In genomic region chr15:75200765-75201608, GRCh38 we compare ENCODE assay signal across 9 cellular contexts. TPM values are rescaled to one million over a fixed set of nuclear protein-coding genes. Genes with fewer than 3 reads are reported as not detected.
A peak's percentile ranks its signal among the peaks of the same experiment; 100 is the strongest.
DNase-seq lines count a peak whose midpoint lies in the region; ATAC-seq and TF ChIP-seq lines count a peak whose summit lies in the region.
"Had no signal": no experiment of that assay in that cellular context is flagged by ENCODE, and none has a peak within 500 bp of the region (broad histone marks: within the 10 kb centered on the region; RNA-seq: fewer than 3 reads in every experiment).

No MANE protein-coding gene starts in this region.

- H3K27me3 ChIP-seq in endodermal cell (ENCODE audit: control insufficient read depth, insufficient read depth, low read length, poor library complexity, severe bottlenecking) (no peaks in the 10 kb centered on the region), transverse colon (no peaks in the 10 kb centered on the region)
- H3K27me3 ChIP-seq in naive thymus-derived CD4-positive, alpha-beta T cell (ENCODE audit: control insufficient read depth in 2 of 2, insufficient read depth in 2 of 2, low read length in 2 of 2), result no peaks in the 10 kb centered on the region

- H3K27ac ChIP-seq in KOPT-K1 (ENCODE audit: low read depth, low read length, poor library complexity, severe bottlenecking) (peak overlapping the region; percentile 89), endodermal cell (ENCODE audit: low read depth, low read length) (no peak overlapping the region), transverse colon (peak overlapping the region; percentile 96 to 97 (median 96))
- H3K27ac ChIP-seq in naive thymus-derived CD4-positive, alpha-beta T cell (ENCODE audit: low read depth, low read length), result peak overlapping the region; percentile 71

- H3K27ac Mint-ChIP-seq in activated CD4-positive, alpha-beta T cell treated with anti-CD3 and anti-CD28 coated beads, Interleukin-2, amount 10 ng/mL, durations not matched to agents 24 days and 14 days, result peak overlapping the region; percentile 86
- peak overlapping the region; percentile 90 for H3K27ac Mint-ChIP-seq in endodermal cell
- peak overlapping the region; percentile 54 to 91 (median 84) for H3K27ac Mint-ChIP-seq in naive thymus-derived CD4-positive, alpha-beta T cell

- H3K36me3 ChIP-seq in KOPT-K1 (ENCODE audit: insufficient read depth, low read length), result peaks cover 11% of the 10 kb centered on the region
- peaks cover 5% of the 10 kb centered on the region for H3K36me3 ChIP-seq in endodermal cell (ENCODE audit: control insufficient read depth, insufficient read depth, low read length)
- H3K36me3 ChIP-seq in naive thymus-derived CD4-positive, alpha-beta T cell (ENCODE audit: control insufficient read depth in 2 of 3, insufficient read depth in 3 of 3, low read length in 3 of 3), result peaks cover 0 to 6% (median 0%) of the 10 kb centered on the region in 3 experiments
- no peaks in the 10 kb centered on the region for H3K36me3 ChIP-seq in transverse colon

- H3K4me1 ChIP-seq in endodermal cell (ENCODE audit: control insufficient read depth, insufficient read depth, low read length) (peaks cover 24% of the 10 kb centered on the region), transverse colon (peaks cover 30 to 51% (median 37%) of the 10 kb centered on the region in 4 donors)
- H3K4me1 ChIP-seq in naive thymus-derived CD4-positive, alpha-beta T cell (ENCODE audit: control insufficient read depth in 2 of 2, insufficient read depth in 2 of 2, low read length in 2 of 2), result peaks cover 26 to 27% of the 10 kb centered on the region in 2 donors

- in situ Hi-C loops in transverse colon (cut with MboI; ENCODE audit: low pct_ligation_motif_present in 1 of 4, low pct_unique_long_range_greater_than_20kb in 1 of 4, low sequenced_read_pairs in 3 of 4), result loop anchor here in 3 of 4 donors (5.0 to 10.0 kb wide), 3 partner anchors 166 to 176 kb away; partner anchors contain the start of gene PPCDC (in 1 of the 3)

- CTCF ChIA-PET in naive thymus-derived CD4-positive, alpha-beta T cell (lab: Charles Lee), result interaction anchor here (0.6 to 2.1 kb wide), 7 partner anchors 138 to 830 kb away, joined by 3 to 9 read pairs (median 4); no protein-coding TSS in a partner anchor

- peak; percentile 38 for TF ChIP-seq POLR2A in transverse colon (IDR thresholded peaks at IDR 0.05)

- 23 to 30% methylated on average over 11 to 21 of the region's 21 CpGs for WGBS in endodermal cell (ENCODE audit: insufficient coverage in 1 of 2, insufficient read length in 1 of 2), 2 experiments
- 0 to 12% methylated on average over 1 to 21 of the region's 21 CpGs for WGBS in transverse colon (ENCODE audit: low coverage in 1 of 2), 2 donors

- no peaks in the 10 kb centered on the region for H3K9me3 ChIP-seq in KOPT-K1 (ENCODE audit: insufficient read depth, low read length, poor library complexity, severe bottlenecking)
- no peaks in the 10 kb centered on the region for H3K9me3 ChIP-seq in endodermal cell (ENCODE audit: control insufficient read depth, low read length)
- H3K9me3 ChIP-seq in naive thymus-derived CD4-positive, alpha-beta T cell (ENCODE audit: control insufficient read depth in 2 of 3, low read length in 3 of 3), result no peaks in the 10 kb centered on the region
- no peaks in the 10 kb centered on the region for H3K9me3 ChIP-seq in transverse colon

- peak; percentile 22 for DNase-seq in EH (ENCODE audit: low read depth)
- DNase-seq in activated CD4-positive, alpha-beta T cell treated with anti-CD3 and anti-CD28 coated beads, Interleukin-2, amount 10 ng/mL, durations not matched to agents 24 days and 14 days, result peak; percentile 79
- DNase-seq in endodermal cell, result peak; percentile 90
- DNase-seq in naive thymus-derived CD4-positive, alpha-beta T cell, result peak in 7 of 9 donors; percentile 24 to 55 (median 32)
- peak; percentile 86 for DNase-seq in transverse colon
- no peak for DNase-seq in SK-N-DZ (ENCODE audit: low spot score)

- ATAC-seq in naive thymus-derived CD4-positive, alpha-beta T cell, result no peak
- no peak for ATAC-seq in GM18867 (IDR thresholded peaks at IDR 0.05; ENCODE audit: unreplicated experiment)

- intact Hi-C loops in activated CD4-positive, alpha-beta T cell treated with anti-CD3 and anti-CD28 coated beads, Interleukin-2, amount 10 ng/mL, durations not matched to agents 24 days and 14 days (cut with micrococcal nuclease), result loop anchor here (2.0 to 5.0 kb wide), 6 partner anchors 70 to 659 kb away; partner anchors contain the start of genes ARID3B, RPP25 and SIN3A
- intact Hi-C loops in naive thymus-derived CD4-positive, alpha-beta T cell (cut with micrococcal nuclease), result loop anchor here (1.0 to 10.0 kb wide), 16 partner anchors 70 to 1564 kb away; partner anchors contain the start of genes ARID3B (in 2 of the 2), CLK3 (in 1 of the 2), CSK (in 1 of the 2) and FBXO22 (in 1 of the 2)
- intact Hi-C loops in transverse colon (cut with DNase I; ENCODE audit: low total_unique reads), result loop anchor here (1.0 kb wide), 1 partner anchor 21 kb away; no protein-coding TSS in a partner anchor

- H3K4me1 Mint-ChIP-seq in activated CD4-positive, alpha-beta T cell treated with anti-CD3 and anti-CD28 coated beads, Interleukin-2, amount 10 ng/mL, durations not matched to agents 24 days and 14 days, result peaks cover 59% of the 10 kb centered on the region
- peaks cover 33% of the 10 kb centered on the region for H3K4me1 Mint-ChIP-seq in endodermal cell
- H3K4me1 Mint-ChIP-seq in naive thymus-derived CD4-positive, alpha-beta T cell, result peaks cover 19 to 65% (median 39%) of the 10 kb centered on the region in 7 donors

- no peaks in the 10 kb centered on the region for H3K27me3 Mint-ChIP-seq in activated CD4-positive, alpha-beta T cell treated with anti-CD3 and anti-CD28 coated beads, Interleukin-2, amount 10 ng/mL, durations not matched to agents 24 days and 14 days
- no peaks in the 10 kb centered on the region for H3K27me3 Mint-ChIP-seq in endodermal cell (ENCODE audit: insufficient read depth)
- H3K27me3 Mint-ChIP-seq in naive thymus-derived CD4-positive, alpha-beta T cell, result no peaks in the 10 kb centered on the region

- H3K4me3 Mint-ChIP-seq in activated CD4-positive, alpha-beta T cell treated with anti-CD3 and anti-CD28 coated beads, Interleukin-2, amount 10 ng/mL, durations not matched to agents 24 days and 14 days, result peak overlapping the region; percentile 94
- H3K4me3 Mint-ChIP-seq in endodermal cell, result peak overlapping the region; percentile 76
- H3K4me3 Mint-ChIP-seq in naive thymus-derived CD4-positive, alpha-beta T cell, result peak overlapping the region; percentile 89 to 98 (median 94)

- no peak for TF ChIP-seq CTCF in endodermal cell (conservative IDR thresholded peaks at IDR 0.05)
- no peak for TF ChIP-seq CTCF in transverse colon (IDR thresholded peaks at IDR 0.05)

- no peaks in the 10 kb centered on the region for H3K9me3 Mint-ChIP-seq in activated CD4-positive, alpha-beta T cell treated with anti-CD3 and anti-CD28 coated beads, Interleukin-2, amount 10 ng/mL, durations not matched to agents 24 days and 14 days
- H3K9me3 Mint-ChIP-seq in endodermal cell, result no peaks in the 10 kb centered on the region
- no peaks in the 10 kb centered on the region for H3K9me3 Mint-ChIP-seq in naive thymus-derived CD4-positive, alpha-beta T cell

- no peak for TF ChIP-seq EP300 in transverse colon (IDR thresholded peaks at IDR 0.05; ENCODE audit: low read depth)

- H3K4me3 ChIP-seq in endodermal cell (ENCODE audit: low read length), result peak overlapping the region; percentile 89
- peak overlapping the region; percentile 84 for H3K4me3 ChIP-seq in naive thymus-derived CD4-positive, alpha-beta T cell (ENCODE audit: low read length)
- peak overlapping the region; percentile 79 to 89 (median 86) for H3K4me3 ChIP-seq in transverse colon

- POLR2A ChIA-PET in naive thymus-derived CD4-positive, alpha-beta T cell (lab: Charles Lee), result interaction anchor here (0.7 to 1.5 kb wide), 12 partner anchors 10 to 439 kb away, joined by 3 to 10 read pairs (median 4); partner anchors contain the start of genes IMP3 and PPCDC

- no peak overlapping the region for H3K9ac ChIP-seq in endodermal cell (ENCODE audit: extremely low read depth, low read length, poor library complexity, severe bottlenecking)

- H3K36me3 Mint-ChIP-seq in activated CD4-positive, alpha-beta T cell treated with anti-CD3 and anti-CD28 coated beads, Interleukin-2, amount 10 ng/mL, durations not matched to agents 24 days and 14 days (ENCODE audit: low read depth), result peaks cover 13% of the 10 kb centered on the region
- H3K36me3 Mint-ChIP-seq in endodermal cell (ENCODE audit: low read depth), result no peaks in the 10 kb centered on the region
- peaks cover 0 to 16% (median 0%) of the 10 kb centered on the region in 5 donors for H3K36me3 Mint-ChIP-seq in naive thymus-derived CD4-positive, alpha-beta T cell

RNA-seq across cellular contexts. Expression of gene C15orf39, which starts 0.7 kb away (rescaled TPM):
- 43.2 and 43.9 TPM in 2 replicates for total RNA-seq in activated CD4-positive, alpha-beta T cell treated with anti-CD3 and anti-CD28 coated beads, Interleukin-2, amount 10 ng/mL, durations not matched to agents 24 days and 14 days
- total RNA-seq in endodermal cell (10 to 100 TPM; 19.0 to 22.2 TPM), transverse colon (10 to 100 TPM; 20.9 to 27.9 (median 26.7) TPM)
- polyA plus RNA-seq in endodermal cell (2013, experiment 1 of 2), result 11.3 TPM
- polyA plus RNA-seq in endodermal cell (2013, experiment 2 of 2), result 10.0 TPM
- total RNA-seq in naive thymus-derived CD4-positive, alpha-beta T cell, result 100 to 1,000 TPM in 1 of 5 experiments, 10 to 100 TPM in 4; 30.9 to 124 (median 50.5) TPM
- polyA plus RNA-seq in naive thymus-derived CD4-positive, alpha-beta T cell, result 1 to 10 TPM; 2.1 to 6.1 TPM
- polyA plus RNA-seq in SK-N-DZ (2014; cell fraction: cytosol; rRNA removed), result 9.6 and 10.9 TPM in 2 replicates
- polyA plus RNA-seq in SK-N-DZ (2014; cell fraction: nucleus; rRNA removed), result 3.4 and 6.2 TPM in 2 replicates

RNA-seq across cellular contexts. Expression of gene GOLGA6C, which starts 57.1 kb away (rescaled TPM):
- not detected in 2 replicates for total RNA-seq in activated CD4-positive, alpha-beta T cell treated with anti-CD3 and anti-CD28 coated beads, Interleukin-2, amount 10 ng/mL, durations not matched to agents 24 days and 14 days
- total RNA-seq in endodermal cell, result not detected
- not detected for polyA plus RNA-seq in endodermal cell (2013, experiment 1 of 2)
- not detected for polyA plus RNA-seq in endodermal cell (2013, experiment 2 of 2)
- total RNA-seq in naive thymus-derived CD4-positive, alpha-beta T cell, result not detected
- polyA plus RNA-seq in naive thymus-derived CD4-positive, alpha-beta T cell, result not detected
- not detected for total RNA-seq in transverse colon
- not detected in 2 replicates for polyA plus RNA-seq in SK-N-DZ (2014; cell fraction: cytosol; rRNA removed)
- polyA plus RNA-seq in SK-N-DZ (2014; cell fraction: nucleus; rRNA removed), result not detected in 2 replicates
- total RNA-seq: activated CD8-positive, alpha-beta memory T cell treated with anti-CD3 and anti-CD28 coated beads for 36 hours had no signal
